ENCODE assay signal across 29 cellular contexts in genomic region chr9:65430221-65430620, GRCh38.
"Had no signal": no experiment of that assay in that cellular context is flagged by ENCODE, and none has a peak within 500 bp of the region (broad histone marks: within the 10 kb centered on the region; RNA-seq: fewer than 3 reads in every experiment).

No MANE protein-coding gene starts in this region.

- H3K27me3 ChIP-seq: adrenal gland, ascending aorta, body of pancreas, brain microvascular endothelial cell, breast epithelium, cardiac muscle cell had no signal

- H3K9me3 ChIP-seq: adrenal gland, body of pancreas had no signal

- H3K36me3 ChIP-seq: adrenal gland, ascending aorta, brain microvascular endothelial cell, breast epithelium, cardiac muscle cell had no signal

- H3K4me3 ChIP-seq: adrenal gland, ascending aorta, body of pancreas, breast epithelium, cardiac muscle cell had no signal

- H3K27ac ChIP-seq: adrenal gland, ascending aorta, body of pancreas, brain microvascular endothelial cell, breast epithelium, cardiac muscle cell had no signal

- DNase-seq: activated effector memory CD4-positive, alpha-beta T cell treated with anti-CD3 and anti-CD28 coated beads, Interleukin-2, amount 50 U/mL, for 16 hours; activated effector memory CD4-positive, alpha-beta T cell treated with Interleukin-2 at 50 U/mL for 16 hours; activated gamma-delta T cell; activated gamma-delta T cell treated with Interleukin-2 at 50 U/mL for 16 hours; activated naive CD4-positive, alpha-beta T cell; activated naive CD4-positive, alpha-beta T cell treated with anti-CD3 and anti-CD28 coated beads for 36 hours; activated naive CD4-positive, alpha-beta T cell treated with anti-CD3 and anti-CD28 coated beads, Interleukin-2, amount 10 ng/mL, durations not matched to agents 7 days and 5 days; activated naive CD4-positive, alpha-beta T cell treated with anti-CD3 and anti-CD28 coated beads, Interleukin-2, amount 50 U/mL, for 16 hours; activated naive CD4-positive, alpha-beta T cell treated with Interleukin-2 at 50 U/mL for 16 hours; activated naive CD8-positive, alpha-beta T cell treated with anti-CD3 and anti-CD28 coated beads for 36 hours; activated naive CD8-positive, alpha-beta T cell treated with anti-CD3 and anti-CD28 coated beads, Interleukin-2, amount 10 ng/mL, durations not matched to agents 7 days and 5 days; activated naive CD8-positive, alpha-beta T cell treated with anti-CD3 and anti-CD28 coated beads, Interleukin-2, amount 50 U/mL, for 24 hours; activated T-cell treated with anti-CD3 and anti-CD28 coated beads, Interleukin-2, amount 50 U/mL, for 1 hour; activated T-cell treated with anti-CD3 and anti-CD28 coated beads, Interleukin-2, amount 50 U/mL, for 24 hours; activated T-cell treated with anti-CD3 and anti-CD28 coated beads, Interleukin-2, amount 50 U/mL, for 4 hours; activated T-cell treated with anti-CD3 and anti-CD28 coated beads, Interleukin-2, amount 50 U/mL, for 48 hours; activated T-cell treated with anti-CD3 and anti-CD28 coated beads, Interleukin-2, amount 50 U/mL, for 72 hours; adrenal gland; amniotic stem cell; anterior cingulate cortex; aorta; body of pancreas; brain microvascular endothelial cell; caudate nucleus; central memory CD4-positive, alpha-beta T cell; cerebellar nuclear complex had no signal

- H3K4me1 ChIP-seq: adrenal gland, ascending aorta, body of pancreas, breast epithelium had no signal
